In the genomic region with DNA sequence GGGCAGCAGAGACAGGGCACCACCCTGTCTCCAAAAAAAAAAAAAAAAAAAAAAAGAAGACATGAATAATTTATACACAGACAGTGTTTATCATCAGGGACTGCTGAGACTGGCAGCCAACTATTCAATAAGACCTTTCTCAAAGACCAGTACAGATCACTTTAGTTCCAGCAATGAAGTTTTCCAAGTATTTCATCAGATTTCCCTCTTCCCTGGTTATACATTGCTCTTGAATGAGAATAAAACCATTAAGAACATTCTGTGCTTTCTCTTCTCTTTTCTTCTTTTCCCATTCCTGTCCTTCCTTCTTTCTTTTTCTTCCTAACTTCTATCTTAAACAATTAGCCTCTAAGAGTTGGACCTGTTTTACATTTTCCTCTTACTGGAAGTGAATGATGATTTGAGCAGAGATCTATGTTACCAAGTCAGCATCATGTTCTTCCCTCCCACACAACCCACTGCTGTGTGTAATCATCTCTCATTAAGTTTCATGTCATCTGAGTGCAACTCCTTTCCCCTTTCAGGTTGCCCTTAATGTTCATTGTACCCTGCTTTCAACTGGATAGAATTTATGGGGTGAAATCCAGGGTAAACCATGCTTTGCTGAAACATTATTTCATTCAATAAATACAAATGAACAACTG, we compare ENCODE assay signal across 23 cellular contexts. TPM values are rescaled to one million over a fixed set of nuclear protein-coding genes. Genes with fewer than 3 reads are reported as not detected.
DNase-seq lines count a peak whose midpoint lies in the region; ATAC-seq and TF ChIP-seq lines count a peak whose summit lies in the region.
"Had no signal": no experiment of that assay in that cellular context is flagged by ENCODE, and none has a peak within 500 bp of the region (broad histone marks: within the 10 kb centered on the region; RNA-seq: fewer than 3 reads in every experiment).

No MANE protein-coding gene starts in this region.

- H3K36me3 ChIP-seq in Karpas-422 (ENCODE audit: insufficient read depth, low read length), result no peaks in the 10 kb centered on the region
- H3K36me3 ChIP-seq in CD8-positive, alpha-beta T cell (ENCODE audit: insufficient read depth, low read length), result no peaks in the 10 kb centered on the region
- no peaks in the 10 kb centered on the region for H3K36me3 ChIP-seq in PC-3 (ENCODE audit: low read depth, low read length)
- H3K36me3 ChIP-seq: BE2C, SJCRH30, spleen had no signal

- intact Hi-C loops in CD8-positive, alpha-beta T cell (cut with DNase I, micrococcal nuclease), result no loop called here
- intact Hi-C loops in PC-3 (cut with micrococcal nuclease), result no loop called here

- peaks cover 18% of the 10 kb centered on the region for H3K9me3 Mint-ChIP-seq in nephron progenitor cell
- H3K9me3 Mint-ChIP-seq in CD8-positive, alpha-beta T cell, result peaks cover 5% of the 10 kb centered on the region

- BruUV-seq in PC-3 (replicated peaks; lab: Mats Ljungman, UMichigan), result no TSS peak

- H3K79me2 ChIP-seq in Karpas-422 (ENCODE audit: low read length), result no peaks in the 10 kb centered on the region
- H3K79me2 ChIP-seq in PC-3 (ENCODE audit: low read length), result no peaks in the 10 kb centered on the region

- H3K9ac ChIP-seq in Karpas-422 (ENCODE audit: low read length), result no peak overlapping the region
- H3K9ac ChIP-seq in PC-3 (ENCODE audit: low read length), result no peak overlapping the region

- H3K27me3 ChIP-seq in Karpas-422 (ENCODE audit: low read length) (no peaks in the 10 kb centered on the region), PC-3 (ENCODE audit: low read length) (peaks cover 38% of the 10 kb centered on the region)
- H3K27me3 ChIP-seq in CD8-positive, alpha-beta T cell (ENCODE audit: insufficient read depth, low read length), result no peaks in the 10 kb centered on the region
- H3K27me3 ChIP-seq: BE2C, SJCRH30, spleen had no signal

- no peaks in the 10 kb centered on the region for H3K9me2 ChIP-seq in Karpas-422 (replicated peaks; ENCODE audit: insufficient read depth, low read length)
- no peaks in the 10 kb centered on the region for H3K9me2 ChIP-seq in PC-3 (replicated peaks; ENCODE audit: low read length)

- H3K27ac ChIP-seq in Karpas-422 (ENCODE audit: low read length), result no peak overlapping the region
- H3K27ac ChIP-seq in CD8-positive, alpha-beta T cell (ENCODE audit: low read depth, low read length), result no peak overlapping the region
- no peak overlapping the region for H3K27ac ChIP-seq in PC-3 (ENCODE audit: low read length)
- H3K27ac ChIP-seq: PC-9, SJCRH30, spleen had no signal

- DNase-seq in Ammon's horn (ENCODE audit: low spot score), result peak; percentile 14
- DNase-seq in Karpas-422, result peak; percentile 33
- peak; percentile 57 for DNase-seq in dedifferentiated amniotic fluid mesenchymal stem cell (ENCODE audit: extremely low spot score)
- DNase-seq in nephron progenitor cell, result no peak
- no peak for DNase-seq in CD8-positive, alpha-beta T cell
- no peak for DNase-seq in PC-3
- DNase-seq: activated CD4-positive, CD25-positive, alpha-beta regulatory T cell; activated gamma-delta T cell; aorta; BE2C; cortex of kidney; KG1; NCI-H1048; NCI-H2171 treated with DMSO at 0.1 percent for 48 hours; PC-9; SJCRH30; spleen had no signal

- no peak overlapping the region for H3K4me2 ChIP-seq in Karpas-422 (ENCODE audit: low read depth, low read length, poor library complexity, severe bottlenecking)
- no peak overlapping the region for H3K4me2 ChIP-seq in PC-3 (ENCODE audit: low read length)
- H3K4me2 ChIP-seq: PC-9 had no signal

- H3K4me3 ChIP-seq in Karpas-422 (ENCODE audit: low read length) (no peak overlapping the region), PC-3 (ENCODE audit: low read length) (no peak overlapping the region)
- H3K4me3 ChIP-seq in CD8-positive, alpha-beta T cell (ENCODE audit: low read depth, low read length), result no peak overlapping the region
- H3K4me3 ChIP-seq: GM12878, PC-9, SJCRH30, spleen had no signal

- H3K4me1 Mint-ChIP-seq in nephron progenitor cell, result peaks cover 5% of the 10 kb centered on the region
- H3K4me1 Mint-ChIP-seq in CD8-positive, alpha-beta T cell (ENCODE audit: low read depth), result no peaks in the 10 kb centered on the region

- H2AFZ ChIP-seq in Karpas-422 (ENCODE audit: low read length) (0 out of 2 replicates have a peak overlapping the region, but pooled peaks have one; percentile 14), PC-3 (ENCODE audit: low read length) (no peak overlapping the region)
- H2AFZ ChIP-seq: PC-9 had no signal

- peaks cover 6% of the 10 kb centered on the region for H3K36me3 Mint-ChIP-seq in nephron progenitor cell (ENCODE audit: low read depth)
- H3K36me3 Mint-ChIP-seq in CD8-positive, alpha-beta T cell, result no peaks in the 10 kb centered on the region

- H3K4me1 ChIP-seq in Karpas-422 (ENCODE audit: low read length), result peaks cover 70% of the 10 kb centered on the region
- H3K4me1 ChIP-seq in CD8-positive, alpha-beta T cell (ENCODE audit: insufficient read depth, low read length), result no peaks in the 10 kb centered on the region
- H3K4me1 ChIP-seq in PC-3 (ENCODE audit: insufficient read depth, low read length), result no peaks in the 10 kb centered on the region
- H3K4me1 ChIP-seq: BE2C, SJCRH30, spleen had no signal

- no peak for TF ChIP-seq CTCF in nephron progenitor cell (IDR thresholded peaks at IDR 0.05)
- TF ChIP-seq CTCF in CD8-positive, alpha-beta T cell (IDR thresholded peaks at IDR 0.05), result no peak
- no peak for TF ChIP-seq CTCF in PC-3 (conservative IDR thresholded peaks at IDR 0.05; ENCODE audit: low read depth, low read length)

- POLR2A ChIA-PET in CD8-positive, alpha-beta T cell (lab: Charles Lee), result no interaction called here
- POLR2A ChIA-PET in PC-3 (lab: Charles Lee; ENCODE audit: unreplicated experiment), result no interaction called here

- no peak overlapping the region for H3K4me3 Mint-ChIP-seq in nephron progenitor cell
- H3K4me3 Mint-ChIP-seq in CD8-positive, alpha-beta T cell, result no peak overlapping the region

- CTCF ChIA-PET in CD8-positive, alpha-beta T cell (lab: Charles Lee), result interaction anchor here (1.2 kb wide), 1 partner anchor 20 kb away, joined by 4 read pairs; no protein-coding TSS in a partner anchor
- CTCF ChIA-PET in PC-3 (lab: Charles Lee), result no interaction called here

- H3F3A ChIP-seq in PC-3 (ENCODE audit: low read length, unreplicated experiment), result no peaks in the 10 kb centered on the region

- peaks cover 5% of the 10 kb centered on the region for H3K27me3 Mint-ChIP-seq in nephron progenitor cell (ENCODE audit: low read depth, poor library complexity)
- H3K27me3 Mint-ChIP-seq in CD8-positive, alpha-beta T cell (ENCODE audit: low read depth), result peaks cover 18% of the 10 kb centered on the region

- peak overlapping the region; percentile 13 for H3K27ac Mint-ChIP-seq in nephron progenitor cell
- H3K27ac Mint-ChIP-seq in CD8-positive, alpha-beta T cell, result no peak overlapping the region

- no peaks in the 10 kb centered on the region for H4K20me1 ChIP-seq in Karpas-422 (ENCODE audit: insufficient read depth, low read depth, low read length)
- H4K20me1 ChIP-seq in PC-3 (ENCODE audit: low read length), result no peaks in the 10 kb centered on the region

- no peak for ATAC-seq in HG02852 (IDR thresholded peaks at IDR 0.05; ENCODE audit: unreplicated experiment)
- no peak for ATAC-seq in CD8-positive, alpha-beta T cell
- ATAC-seq in PC-3, result no peak; the same call in 1 of the 2 replicates
- no peak for ATAC-seq in GM18907 (IDR thresholded peaks at IDR 0.05; ENCODE audit: unreplicated experiment)
- ATAC-seq: GM12878 had no signal

- H3K9me3 ChIP-seq in Karpas-422 (ENCODE audit: low read length), result no peaks in the 10 kb centered on the region
- no peaks in the 10 kb centered on the region for H3K9me3 ChIP-seq in CD8-positive, alpha-beta T cell (ENCODE audit: low read length)
- no peaks in the 10 kb centered on the region for H3K9me3 ChIP-seq in PC-3 (ENCODE audit: low read length)
- H3K9me3 ChIP-seq: BE2C, SJCRH30 had no signal

RNA-seq across cellular contexts. Expression of a gene that starts 35.9 kb away (rescaled TPM):
- total RNA-seq in Karpas-422 (2014; rRNA removed; shearing (Covaris generic); ENCODE audit: low replicate concordance), result not detected in 2 replicates
- not detected for total RNA-seq in CD8-positive, alpha-beta T cell
- total RNA-seq in PC-3 (2014; rRNA removed), result not detected in 2 replicates
- total RNA-seq: aorta; G401; GM12878; lower leg skin; PC-9; SJCRH30; spleen; T-helper 2 cell treated with Interferon-gamma antibody and Interleukin-4, amounts not matched to agents 100 ng/mL and 5 ng/mL, for 36 hours had no signal

Comparison
In these comparisons a context has a peak if more than half of its experiments do, and no peak if none do; other contexts are left out.
1. DNase-seq: peak in Ammon's horn (single experiment), Karpas-422 (single experiment) and dedifferentiated amniotic fluid mesenchymal stem cell (single experiment); none in nephron progenitor cell (single experiment), CD8-positive, alpha-beta T cell (0 of 7) and PC-3 (single experiment).